In the genomic region with DNA sequence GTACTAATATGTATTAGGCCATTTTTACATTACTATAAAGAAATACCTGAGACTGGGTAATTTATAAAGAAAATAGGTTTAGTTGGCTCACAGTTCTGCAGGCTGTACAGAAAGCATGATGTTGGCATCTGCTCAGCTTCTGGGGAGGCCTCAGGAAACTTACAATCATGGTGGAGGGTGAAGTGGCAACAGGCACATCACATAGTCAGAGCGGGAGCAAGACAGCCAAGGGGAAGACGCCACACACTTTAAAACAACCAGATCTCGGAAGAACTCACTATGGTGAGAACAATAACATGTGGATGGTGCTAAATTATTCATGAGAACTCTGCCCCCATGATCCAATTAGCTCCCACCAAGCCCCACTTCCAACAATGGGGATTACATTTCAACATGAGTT, we compare ENCODE assay signal across 33 cellular contexts. TPM values are rescaled to one million over a fixed set of nuclear protein-coding genes. Genes with fewer than 3 reads are reported as not detected.
A peak's percentile ranks its signal among the peaks of the same experiment; 100 is the strongest.
DNase-seq lines count a peak whose midpoint lies in the region; ATAC-seq, FAIRE-seq and TF ChIP-seq lines count a peak whose summit lies in the region.
"Had no signal": no experiment of that assay in that cellular context is flagged by ENCODE, and none has a peak within 500 bp of the region (broad histone marks: within the 10 kb centered on the region; RNA-seq: fewer than 3 reads in every experiment).

No MANE protein-coding gene starts in this region.

- TF ChIP-seq CTCF in A673 (conservative IDR thresholded peaks at IDR 0.05; ENCODE audit: low read depth, low read length) (no peak), K562 (IDR thresholded peaks at IDR 0.05 in 2 of 3, conservative IDR thresholded peaks at IDR 0.05 in 1 of 3; ENCODE audit: insufficient read depth in 2 of 3, low read depth in 1 of 3, low read length in 3 of 3) (no peak), HFFc6 (IDR thresholded peaks at IDR 0.05) (no peak)

- no peak overlapping the region for H3K4me3 Mint-ChIP-seq in HFFc6
- H3K4me3 Mint-ChIP-seq: B cell; CD14-positive monocyte; CD4-positive, alpha-beta memory T cell; CD4-positive, alpha-beta T cell; CD4-positive, CD25-positive, alpha-beta regulatory T cell; CD8-positive, alpha-beta memory T cell; CD8-positive, alpha-beta T cell had no signal

- TF ChIP-seq RAD21 in K562 (CRISPR knock-in tag; conservative IDR thresholded peaks at IDR 0.05 in 1 of 2, IDR thresholded peaks at IDR 0.05 in 1 of 2), result no peak

- H3K27me3 ChIP-seq in A673 (replicated peaks; ENCODE audit: insufficient read depth, low read depth, low read length, poor library complexity) (peaks cover 15% of the 10 kb centered on the region), K562 (ENCODE audit: control insufficient read depth in 2 of 2, insufficient read depth in 2 of 2, low read length in 2 of 2) (no peaks in the 10 kb centered on the region)
- H3K27me3 ChIP-seq: BLaER1; BLaER1 treated with 17β-estradiol and CSF1 and Interleukin-3, amounts not matched to agents 10 nM and 100 nM had no signal

- CTCF ChIA-PET in A673 (lab: Charles Lee), result no interaction called here
- CTCF ChIA-PET in K562 (lab: Yijun Ruan, JAX; ENCODE audit: low intra/inter-chr PET ratio), result no interaction called here

- POLR2A ChIA-PET in A673 (lab: Charles Lee; ENCODE audit: low non-redundant PET), result no interaction called here
- POLR2A ChIA-PET in K562 (lab: Yijun Ruan, JAX), result interaction anchor here (0.6 kb wide), 1 partner anchor 404 kb away, joined by 3 read pairs; no protein-coding TSS in a partner anchor

- H3K27me3 Mint-ChIP-seq in HFFc6 (ENCODE audit: insufficient read depth), result peaks cover 1% of the 10 kb centered on the region; the same call in 1 of the 2 replicates

- no peak overlapping the region for H3K4me2 ChIP-seq in K562 (ENCODE audit: insufficient read depth, low read length)
- H3K4me2 ChIP-seq: A549; BLaER1; BLaER1 treated with 17β-estradiol and CSF1 and Interleukin-3, amounts not matched to agents 10 nM and 100 nM had no signal

- BruUV-seq in A673 (replicated peaks; lab: Mats Ljungman, UMichigan) (no TSS peak), K562 (replicated peaks; lab: Mats Ljungman, UMichigan) (no TSS peak)

- no peaks in the 10 kb centered on the region for H3K36me3 ChIP-seq in A673 (ENCODE audit: insufficient read depth, low read length, poor library complexity, severe bottlenecking)
- no peaks in the 10 kb centered on the region for H3K36me3 ChIP-seq in K562 (ENCODE audit: control insufficient read depth, insufficient read depth, low read length)
- H3K36me3 ChIP-seq: BE2C; BLaER1; BLaER1 treated with 17β-estradiol and CSF1 and Interleukin-3, amounts not matched to agents 10 nM and 100 nM had no signal

- no peak overlapping the region for H3K4me3 ChIP-seq in A673 (ENCODE audit: low read depth, low read length, poor library complexity, severe bottlenecking)
- H3K4me3 ChIP-seq in K562, result no peak overlapping the region
- H3K4me3 ChIP-seq: A549; BLaER1; BLaER1 treated with 17β-estradiol and CSF1 and Interleukin-3, amounts not matched to agents 10 nM and 100 nM had no signal

- in situ Hi-C loops in K562 (cut with MboI), result no loop called here

- H3K4me1 Mint-ChIP-seq in HFFc6 (ENCODE audit: low read depth), result no peaks in the 10 kb centered on the region
- H3K4me1 Mint-ChIP-seq: B cell; CD14-positive monocyte; CD4-positive, alpha-beta memory T cell; CD4-positive, CD25-positive, alpha-beta regulatory T cell; CD8-positive, alpha-beta memory T cell had no signal

- H3K36me3 Mint-ChIP-seq in HFFc6 (ENCODE audit: low read depth), result no peaks in the 10 kb centered on the region
- H3K36me3 Mint-ChIP-seq: CD14-positive monocyte; CD4-positive, alpha-beta memory T cell; CD4-positive, CD25-positive, alpha-beta regulatory T cell; CD8-positive, alpha-beta memory T cell; CD8-positive, alpha-beta T cell had no signal

- no peaks in the 10 kb centered on the region for H3K9me1 ChIP-seq in K562 (ENCODE audit: control insufficient read depth, insufficient read depth, low read length)

- 95% methylated on average over 3 of the region's 3 CpGs for WGBS in K562 (ENCODE audit: insufficient coverage, low coverage, missing lambda C conversion rate)

- ATAC-seq in K562, result no peak
- ATAC-seq: A549; CD8-positive, alpha-beta T cell had no signal

- no peak overlapping the region for H3K27ac Mint-ChIP-seq in HFFc6
- H3K27ac Mint-ChIP-seq: B cell; CD14-positive monocyte; CD4-positive, alpha-beta memory T cell; CD4-positive, alpha-beta T cell; CD4-positive, CD25-positive, alpha-beta regulatory T cell; CD8-positive, alpha-beta memory T cell; CD8-positive, alpha-beta T cell had no signal

- TF ChIP-seq EP300 in K562 (IDR thresholded peaks at IDR 0.05; ENCODE audit: low read length), result no peak

- no peak for TF ChIP-seq POLR2A in K562 (conservative IDR thresholded peaks at IDR 0.05)

- H3K27ac ChIP-seq in A673 (ENCODE audit: low read depth, low read length, poor library complexity, severe bottlenecking), result no peak overlapping the region
- H3K27ac ChIP-seq in K562 (ENCODE audit: extremely low read depth, low read depth, low read length), result peak overlapping the region; percentile 87; the same call in 2 of the 3 replicates
- H3K27ac ChIP-seq: 22Rv1; A549; BLaER1; BLaER1 treated with 17β-estradiol and CSF1 and Interleukin-3, amounts not matched to agents 10 nM and 100 nM; C4-2B had no signal

- intact Hi-C loops in A673 (cut with micrococcal nuclease; ENCODE audit: unreplicated experiment), result no loop called here
- intact Hi-C loops in K562 (cut with micrococcal nuclease), result no loop called here

- H3K4me1 ChIP-seq in A673 (ENCODE audit: insufficient read depth, low read length, poor library complexity, severe bottlenecking) (no peaks in the 10 kb centered on the region), K562 (replicated peaks in 1 of 2; ENCODE audit: control insufficient read depth in 2 of 2, insufficient read depth in 2 of 2, low read length in 2 of 2) (peaks cover 0 to 27% of the 10 kb centered on the region in 2 experiments; a peak in 2 of 5 replicates)
- H3K4me1 ChIP-seq: A549; BE2C; BLaER1; BLaER1 treated with 17β-estradiol and CSF1 and Interleukin-3, amounts not matched to agents 10 nM and 100 nM had no signal

- no peaks in the 10 kb centered on the region for H4K20me1 ChIP-seq in K562 (replicated peaks; ENCODE audit: control insufficient read depth, insufficient read depth, low read length)
- H4K20me1 ChIP-seq: BLaER1; BLaER1 treated with 17β-estradiol and CSF1 and Interleukin-3, amounts not matched to agents 10 nM and 100 nM had no signal

- H3K9me3 ChIP-seq in A673 (ENCODE audit: low read depth, low read length, poor library complexity, severe bottlenecking) (no peaks in the 10 kb centered on the region), K562 (replicated peaks; ENCODE audit: control insufficient read depth, insufficient read depth, low read depth, low read length) (peaks cover 15% of the 10 kb centered on the region)
- H3K9me3 ChIP-seq: A549; BE2C; BLaER1; BLaER1 treated with 17β-estradiol and CSF1 and Interleukin-3, amounts not matched to agents 10 nM and 100 nM; Caco-2 had no signal

- H3K9me3 Mint-ChIP-seq in HFFc6, result no peaks in the 10 kb centered on the region
- H3K9me3 Mint-ChIP-seq: CD4-positive, alpha-beta T cell; CD8-positive, alpha-beta memory T cell; CD8-positive, alpha-beta T cell had no signal

- H3K79me2 ChIP-seq in K562 (ENCODE audit: control insufficient read depth, insufficient read depth, low read length), result no peaks in the 10 kb centered on the region

- no peak overlapping the region for H2AFZ ChIP-seq in K562 (ENCODE audit: low read depth, low read length)

- H3K9ac ChIP-seq in K562 (ENCODE audit: insufficient read depth in 1 of 2, low read depth in 2 of 2, low read length in 2 of 2), result no peak overlapping the region
- H3K9ac ChIP-seq: BLaER1; BLaER1 treated with 17β-estradiol and CSF1 and Interleukin-3, amounts not matched to agents 10 nM and 100 nM had no signal

- DNase-seq in A673 (ENCODE audit: low spot score) (peak; percentile 3), K562 (ENCODE audit: extremely low read depth in 1 of 4, low spot score in 3 of 4) (no peak), HFFc6 (no peak)
- DNase-seq in stimulated activated CD4-positive, alpha-beta T cell treated with anti-CD3 and anti-CD28 coated beads, Interleukin-2, amount 100 ng/mL, for 24 hours, result no peak
- DNase-seq: 8988T; ACHN; AML-193; BE2C; C1 segment of cervical spinal cord; Caco-2; Calu3; CD4-positive, alpha-beta memory T cell; CD4-positive, alpha-beta T cell; CD4-positive, CD25-positive, alpha-beta regulatory T cell; CD8-positive, alpha-beta memory T cell; CD8-positive, alpha-beta T cell; COR-L47; DMS 273 treated with DMSO at 0.1 percent for 48 hours; DMS153; DMS53; DMS79; DMS79 treated with DMSO at 0.1 percent for 48 hours; DND-41; EL had no signal

- FAIRE-seq in K562 (lab: Jason Lieb, UNC), result no peak
- FAIRE-seq: A204.1, A549, D721Med had no signal

TF ChIP-seq in K562, 482 proteins besides CTCF, POLR2A, EP300 and RAD21 (continues in another document):
- TF ChIP-seq ZNF316 (IDR thresholded peaks at IDR 0.05) (peak; percentile 69), TRIM24 (IDR thresholded peaks at IDR 0.05) (peak; percentile 28 to 64; a peak in 2 of 4 replicates)

RNA-seq across cellular contexts. Expression of gene CEP162, which starts 41.3 kb away (rescaled TPM):
- total RNA-seq in A673 (2021) (12.1 and 15.9 TPM in 2 replicates), K562 (2014; rRNA removed) (3.6 and 6.7 TPM in 2 replicates), K562 (2014; rRNA removed; fragmentation: Illumina TruSeq; extraction: Trizol) (8.6 and 9.0 TPM in 2 replicates), K562 (2015; rRNA removed; fragmentation: Illumina TruSeq; extraction: Trizol) (8.0 and 8.4 TPM in 2 replicates), K562 (2021) (5.0 and 6.4 TPM in 2 replicates)
- total RNA-seq in K562 (2011; cell fraction: chromatin; rRNA removed; ENCODE audit: low replicate concordance), result 3.3 and 28.6 TPM in 2 replicates
- total RNA-seq in K562 (2011; cell fraction: nucleolus; rRNA removed), result 1.0 and 1.8 TPM in 2 replicates
- 3.1 and 4.3 TPM in 2 replicates for total RNA-seq in K562 (2011; cell fraction: nucleoplasm; rRNA removed)
- polyA plus RNA-seq in K562 (2011; rRNA removed) (4.0 and 6.7 TPM in 2 replicates), K562 (2014; fragmentation: Illumina TruSeq; extraction: Trizol) (5.5 and 7.0 TPM in 2 replicates), K562 (2014; fragmentation: Nextera tagmentation; extraction: Ambion mirVana) (1 to 10 TPM; 3.9 to 4.3 TPM), K562 (2014; rRNA removed) (3.7 and 6.4 TPM in 2 replicates)
- 0.28 and 0.94 TPM in 2 replicates for polyA plus RNA-seq in K562 (2011; cell fraction: cytosol; rRNA removed)
- polyA plus RNA-seq in K562 (2011; cell fraction: nucleus; rRNA removed), result 2.7 and 3.3 TPM in 2 replicates
- polyA plus RNA-seq in K562 (2012), result 3.7 and 4.1 TPM in 2 replicates
- polyA minus RNA-seq in K562 (2011; rRNA and poly(A)+ RNA removed), result 13.8 and 15.1 TPM in 2 replicates
- 1.5 and 4.7 TPM in 2 replicates for polyA minus RNA-seq in K562 (2011; cell fraction: cytosol; rRNA and poly(A)+ RNA removed)
- polyA minus RNA-seq in K562 (2011; cell fraction: nucleus; rRNA and poly(A)+ RNA removed), result 8.3 and 11.3 TPM in 2 replicates
- 1 to 10 TPM; 2.1 to 3.7 (median 3.1) TPM for total RNA-seq in HFFc6 (2021; fragmentation: NEBNext Ultra II Directional; extraction: Animal tissue kit (Norgen Biotek cat#: 25700))
